ENCODE assay signal across 9 cellular contexts in genomic region chr2:64857581-64858471, GRCh38.
DNase-seq lines count a peak whose midpoint lies in the region; ATAC-seq, FAIRE-seq and TF ChIP-seq lines count a peak whose summit lies in the region.
"Had no signal": no experiment of that assay in that cellular context is flagged by ENCODE, and none has a peak within 500 bp of the region (broad histone marks: within the 10 kb centered on the region; RNA-seq: fewer than 3 reads in every experiment).

No MANE protein-coding gene starts in this region.

- H3K27me3 ChIP-seq in dorsolateral prefrontal cortex (no peaks in the 10 kb centered on the region), upper lobe of right lung (no peaks in the 10 kb centered on the region)

- H3K27ac ChIP-seq in dorsolateral prefrontal cortex (peak overlapping the region; percentile 28 to 93 (median 85)), upper lobe of right lung (peak overlapping the region; percentile 96)

- DNase-seq in NCI-H2227 (lab: John Stamatoyannopoulos, UW; ENCODE audit: unreplicated experiment) (peak; percentile 31), NCI-H2227 treated with DMSO at 0.1 percent for 48 hours (lab: John Stamatoyannopoulos, UW) (no peak), dorsolateral prefrontal cortex (peak in 9 of 10 donors; percentile 48 to 76 (median 67)), midbrain (lab: John Stamatoyannopoulos, UW) (peak; percentile 78), upper lobe of right lung (no peak), NCI-H1694 treated with DMSO at 0.1 percent for 48 hours (lab: John Stamatoyannopoulos, UW) (no peak), HTR-8/SVneo (ENCODE audit: insufficient read length, low spot score) (no peak)
- DNase-seq: activated naive CD8-positive, alpha-beta T cell treated with anti-CD3 and anti-CD28 coated beads, Interleukin-2, amount 10 ng/mL, durations not matched to agents 7 days and 5 days had no signal

- FAIRE-seq in HTR-8/SVneo (lab: Jason Lieb, UNC) = no peak

- H3K4me3 ChIP-seq in dorsolateral prefrontal cortex (peak overlapping the region in 17 of 59 donors; percentile 0 to 70 (median 14)), upper lobe of right lung (no peak overlapping the region)

- TF ChIP-seq CTCF in dorsolateral prefrontal cortex (IDR thresholded peaks at IDR 0.05 in 54 of 56, conservative IDR thresholded peaks at IDR 0.05 in 2 of 56; ENCODE audit: low read depth in 1 of 56, partially characterized antibody in 56 of 56) (peak in 14 of 56 donors; percentile 2 to 47 (median 16)), upper lobe of right lung (IDR thresholded peaks at IDR 0.05) (no peak)

- no peaks in the 10 kb centered on the region for H3K9me3 ChIP-seq in upper lobe of right lung

- H3K4me1 ChIP-seq in upper lobe of right lung = peaks cover 47% of the 10 kb centered on the region

- intact Hi-C loops in dorsolateral prefrontal cortex (cut with DNase I) (no loop called here), upper lobe of right lung (cut with DNase I) (no loop called here)

- no peak for ATAC-seq in upper lobe of right lung
- ATAC-seq in HG03135 (IDR thresholded peaks at IDR 0.05; ENCODE audit: unreplicated experiment) = no peak

- H3K36me3 ChIP-seq in upper lobe of right lung = no peaks in the 10 kb centered on the region

Comparison
In these comparisons a context has a peak if more than half of its experiments do, and no peak if none do; other contexts are left out.
1. DNase-seq: peak in NCI-H2227 (single experiment), dorsolateral prefrontal cortex (9 of 10) and midbrain (single experiment); none in NCI-H2227 treated with DMSO at 0.1 percent for 48 hours (single experiment), upper lobe of right lung (single experiment), NCI-H1694 treated with DMSO at 0.1 percent for 48 hours (single experiment) and HTR-8/SVneo (single experiment).